1 cellular context compared by ENCODE assay signal in genomic region chr17:16456770-16457316, GRCh38.
TF ChIP-seq lines count a peak whose summit lies in the region.

No MANE protein-coding gene starts in this region.

TF ChIP-seq in GM23338, 12 proteins besides CTCF, POLR2A, EP300 and RAD21:
- TF ChIP-seq ZNF462 (CRISPR knock-in tag; IDR thresholded peaks at IDR 0.05): no peak
- no peak for TF ChIP-seq EZH2 (IDR thresholded peaks at IDR 0.05; ENCODE audit: low read depth, unreplicated experiment)
- no peak for TF ChIP-seq JUNB (IDR thresholded peaks at IDR 0.05; ENCODE audit: unreplicated experiment)
- TF ChIP-seq ZNF114 (CRISPR knock-in tag; IDR thresholded peaks at IDR 0.05): no peak
- no peak for TF ChIP-seq CREB1 (CRISPR knock-in tag; IDR thresholded peaks at IDR 0.05; ENCODE audit: low read depth)
- TF ChIP-seq STAT1 (IDR thresholded peaks at IDR 0.05; ENCODE audit: unreplicated experiment): no peak
- TF ChIP-seq EZH2phosphoT487 (IDR thresholded peaks at IDR 0.05; ENCODE audit: unreplicated experiment): no peak
- no peak for TF ChIP-seq NANOG (IDR thresholded peaks at IDR 0.05; ENCODE audit: borderline replicate concordance)
